Comparison of ENCODE assay signal across 9 cellular contexts in the genomic region with DNA sequence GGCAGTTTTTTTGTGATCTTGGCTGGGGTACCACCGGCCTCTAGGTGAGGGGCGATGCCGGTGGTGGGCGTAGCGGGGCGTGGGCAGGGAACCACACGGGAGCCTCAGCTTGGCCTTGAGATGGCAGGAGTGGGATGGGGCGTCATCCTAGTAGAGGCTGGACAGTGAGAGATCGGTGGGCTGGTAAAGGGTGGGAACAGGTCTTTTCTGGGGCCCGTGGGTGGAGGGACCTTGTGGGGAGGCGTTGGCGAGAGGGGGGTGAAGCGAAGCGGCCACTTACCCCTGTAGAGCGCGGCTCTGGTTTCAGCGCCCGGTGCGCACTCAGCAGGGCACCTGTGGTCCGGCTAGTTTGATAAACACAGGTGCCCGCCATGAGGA. TPM values are rescaled to one million over a fixed set of nuclear protein-coding genes. Genes with fewer than 3 reads are reported as not detected.
A peak's percentile ranks its signal among the peaks of the same experiment; 100 is the strongest.
DNase-seq lines count a peak whose midpoint lies in the region; ATAC-seq, FAIRE-seq and TF ChIP-seq lines count a peak whose summit lies in the region.
"Had no signal": no experiment of that assay in that cellular context is flagged by ENCODE, and none has a peak within 500 bp of the region (broad histone marks: within the 10 kb centered on the region; RNA-seq: fewer than 3 reads in every experiment).

No MANE protein-coding gene starts in this region.

- H3K36me3 Mint-ChIP-seq in astrocyte (ENCODE audit: low read depth, unreplicated experiment), result no peaks in the 10 kb centered on the region
- H3K36me3 Mint-ChIP-seq in memory B cell, result peaks cover 12% of the 10 kb centered on the region

- H3K9me3 Mint-ChIP-seq in astrocyte (ENCODE audit: unreplicated experiment), result no peaks in the 10 kb centered on the region
- H3K9me3 Mint-ChIP-seq in memory B cell, result no peaks in the 10 kb centered on the region

- peak overlapping the region; percentile 84 for H3K4me3 Mint-ChIP-seq in astrocyte (ENCODE audit: unreplicated experiment)
- peak overlapping the region; percentile 78 for H3K4me3 Mint-ChIP-seq in memory B cell

- H3K9ac ChIP-seq in astrocyte (ENCODE audit: low read length), result no peak overlapping the region

- H3K9me3 ChIP-seq in heart right ventricle (no peaks in the 10 kb centered on the region), astrocyte (ENCODE audit: insufficient read depth, low read depth, low read length) (no peaks in the 10 kb centered on the region)

- no peak for TF ChIP-seq CTCF in heart right ventricle (IDR thresholded peaks at IDR 0.05)
- TF ChIP-seq CTCF in astrocyte (IDR thresholded peaks at IDR 0.05; ENCODE audit: insufficient read depth, low read depth, low read length), result no peak

- H3K36me3 ChIP-seq in heart right ventricle (no peaks in the 10 kb centered on the region), astrocyte (ENCODE audit: insufficient read depth, low read length) (no peaks in the 10 kb centered on the region), urinary bladder (ENCODE audit: insufficient read depth) (no peaks in the 10 kb centered on the region)

- ATAC-seq in heart right ventricle (peak in 6 of 8 donors; percentile 1 to 20 (median 5)), memory B cell (ENCODE audit: low read depth) (peak; percentile 11), HG02610 (IDR thresholded peaks at IDR 0.05; ENCODE audit: unreplicated experiment) (no peak), GM19328 (IDR thresholded peaks at IDR 0.05; ENCODE audit: unreplicated experiment) (no peak)

- H3K27ac ChIP-seq in heart right ventricle (peak overlapping the region in 8 of 10 donors; percentile 20 to 69 (median 54)), astrocyte (ENCODE audit: low read depth, low read length) (no peak overlapping the region), urinary bladder (ENCODE audit: low read depth) (no peak overlapping the region)

- no peaks in the 10 kb centered on the region for H3K79me2 ChIP-seq in astrocyte (ENCODE audit: insufficient read depth, low read length)

- WGBS in heart right ventricle, 2 donors, result 28 to 34% methylated on average over 21 of the region's 21 CpGs
- WGBS in urinary bladder, result 29% methylated on average over 21 of the region's 21 CpGs

- intact Hi-C loops in heart right ventricle (cut with DNase I) (loop anchor here in 6 of 10 donors (2.0 to 10.0 kb wide), 4 partner anchors 39 to 48 kb away; a partner anchor contains a TSS), cardiac septum (cut with DNase I) (loop anchor here (2.0 kb wide), 1 partner anchor 44 kb away; no protein-coding TSS in a partner anchor), posterior cingulate gyrus (cut with DNase I) (loop anchor here (2.0 kb wide), 1 partner anchor 42 kb away; no protein-coding TSS in a partner anchor)

- H3K4me2 ChIP-seq in astrocyte (ENCODE audit: low read length), result peak overlapping the region; percentile 86

- H4K20me1 ChIP-seq in astrocyte (ENCODE audit: insufficient read depth, low read length), result peaks cover 8% of the 10 kb centered on the region

- DNase-seq in heart right ventricle (no peak), cardiac septum (ENCODE audit: low spot score) (no peak), astrocyte (ENCODE audit: low read depth) (no peak), memory B cell (ENCODE audit: low spot score in 2 of 2) (no peak), posterior cingulate gyrus (no peak)

- H2AFZ ChIP-seq in astrocyte (ENCODE audit: low read depth, low read length), result peak overlapping the region; percentile 78

- H3K4me3 ChIP-seq in heart right ventricle, result peak overlapping the region in 9 of 10 donors; percentile 3 to 55 (median 44)
- H3K4me3 ChIP-seq in astrocyte (ENCODE audit: insufficient read depth, low read depth, low read length), result peak overlapping the region; percentile 52
- H3K4me3 ChIP-seq in urinary bladder (ENCODE audit: low read depth, low read length), result peak overlapping the region; percentile 24

- peaks cover 0 to 13% (median 0%) of the 10 kb centered on the region in 7 donors for H3K27me3 ChIP-seq in heart right ventricle
- H3K27me3 ChIP-seq in astrocyte (ENCODE audit: insufficient read depth, low read length), result peaks cover 18% of the 10 kb centered on the region

- H3K4me1 ChIP-seq in heart right ventricle (peaks cover 9 to 33% (median 24%) of the 10 kb centered on the region in 9 donors), astrocyte (ENCODE audit: insufficient read depth, low read length) (peaks cover 14% of the 10 kb centered on the region), urinary bladder (ENCODE audit: insufficient read depth) (peaks cover 1% of the 10 kb centered on the region)

- H3K27me3 Mint-ChIP-seq in astrocyte (ENCODE audit: low read depth, unreplicated experiment), result peaks cover 21% of the 10 kb centered on the region
- no peaks in the 10 kb centered on the region for H3K27me3 Mint-ChIP-seq in memory B cell

- H3K27ac Mint-ChIP-seq in astrocyte (ENCODE audit: unreplicated experiment) (peak overlapping the region; percentile 80), memory B cell (peak overlapping the region; percentile 81)

- H3K4me1 Mint-ChIP-seq in astrocyte (ENCODE audit: low read depth, unreplicated experiment) (peaks cover 14% of the 10 kb centered on the region), memory B cell (peaks cover 47% of the 10 kb centered on the region)

- no peak for FAIRE-seq in astrocyte (lab: Jason Lieb, UNC)
- FAIRE-seq: endometrium had no signal

RNA-seq across cellular contexts. Expression of a gene that starts 12.0 kb away (rescaled TPM):
- total RNA-seq in heart right ventricle, result 10 to 100 TPM in 1 of 10 donors, 1 to 10 TPM in 9; 3.2 to 16.7 (median 5.5) TPM
- 10 to 100 TPM in 1 of 2 donors, 1 to 10 TPM in 1; 7.8 to 12.6 TPM for polyA plus RNA-seq in heart right ventricle
- total RNA-seq in cardiac septum, result 6.9 TPM
- 17.7 and 21.3 TPM in 2 replicates for total RNA-seq in astrocyte
- 8.2 TPM for total RNA-seq in urinary bladder
- polyA plus RNA-seq in urinary bladder, result 11.0 TPM

RNA-seq across cellular contexts. Expression of a gene that starts 53.0 kb away (rescaled TPM):
- total RNA-seq in heart right ventricle (10 to 100 TPM; 16.0 to 26.4 (median 18.7) TPM), cardiac septum (18.8 TPM), astrocyte (49.4 and 54.8 TPM in 2 replicates), urinary bladder (8.8 TPM)
- polyA plus RNA-seq in heart right ventricle (10 to 100 TPM; 12.6 to 37.6 TPM), urinary bladder (18.7 TPM)

Comparison
In these comparisons a context has a peak if more than half of its experiments do, and no peak if none do; other contexts are left out.
1. ATAC-seq: peak in heart right ventricle (6 of 8) and memory B cell (single experiment); none in HG02610 (single experiment) and GM19328 (single experiment).
2. H3K27ac ChIP-seq: peak in heart right ventricle (8 of 10); none in astrocyte (single experiment) and urinary bladder (single experiment).
3. Peak in every context shown above with its lines, with median percentiles within 50 percentile points of each other: H3K4me3 ChIP-seq.